21 cellular contexts compared by ENCODE assay signal in genomic region chr2:85189606-85190270, GRCh38. TPM values are rescaled to one million over a fixed set of nuclear protein-coding genes. Genes with fewer than 3 reads are reported as not detected.
A peak's percentile ranks its signal among the peaks of the same experiment; 100 is the strongest.
DNase-seq lines count a peak whose midpoint lies in the region; ATAC-seq and TF ChIP-seq lines count a peak whose summit lies in the region.
"Had no signal": no experiment of that assay in that cellular context is flagged by ENCODE, and none has a peak within 500 bp of the region (broad histone marks: within the 10 kb centered on the region; RNA-seq: fewer than 3 reads in every experiment).

No MANE protein-coding gene starts in this region.

- intact Hi-C loops in left lung (cut with DNase I) (no loop called here), posterior cingulate gyrus (cut with DNase I) (no loop called here)

- H3K4me3 ChIP-seq in left lung: no peak overlapping the region
- H3K4me3 ChIP-seq: esophagus squamous epithelium, ovary had no signal

- H3K9me3 ChIP-seq in left lung: no peaks in the 10 kb centered on the region
- H3K9me3 ChIP-seq: esophagus squamous epithelium, ovary had no signal

- H3K4me1 ChIP-seq in left lung: peaks cover 0 to 6% of the 10 kb centered on the region in 2 donors

- DNase-seq in G401 (ENCODE audit: low spot score) (peak; percentile 28), cerebellum (ENCODE audit: low spot score) (peak; percentile 26), left lung (no peak), posterior cingulate gyrus (peak in 9 of 10 donors; percentile 6 to 84 (median 22)), NCI-H1092 treated with DMSO at 0.1 percent for 48 hours (lab: John Stamatoyannopoulos, UW) (no peak)
- no peak for DNase-seq in activated CD4-positive, CD25-positive, alpha-beta regulatory T cell treated with anti-CD3 and anti-CD28 coated beads, Interleukin-2, amount 50 U/mL, for 72 hours
- DNase-seq: activated B cell treated with CpG ODN at 0.5 μM for 24 hours; activated CD4-positive, alpha-beta memory T cell treated with anti-CD3 and anti-CD28 coated beads, Interleukin-2, amount 10 ng/mL, durations not matched to agents 7 days and 5 days; activated gamma-delta T cell treated with Interleukin-2 at 50 U/mL for 16 hours; effector memory CD4-positive, alpha-beta T cell; esophagus squamous epithelium; NCI-H2081; NCI-H446; NK-92 treated with Interleukin-12 subunit alpha and Interleukin-12 subunit beta, amount 100 ng/mL, for 24 hours; ovary; RPMI8226; stimulated activated CD4-positive, alpha-beta T cell treated with anti-CD3 and anti-CD28 coated beads, Interleukin-1b, Interleukin-23, amount 100 ng/mL, for 48 hours; stimulated activated naive CD4-positive, alpha-beta T cell had no signal

- H3K36me3 ChIP-seq in left lung: no peaks in the 10 kb centered on the region
- H3K36me3 ChIP-seq: esophagus squamous epithelium, ovary had no signal

- in situ Hi-C loops in G401 (cut with HindIII; ENCODE audit: low sequenced_read_pairs): no loop called here

- peak; percentile 48 for ATAC-seq in left lung
- ATAC-seq in GM21515 (IDR thresholded peaks at IDR 0.05; ENCODE audit: unreplicated experiment): no peak
- ATAC-seq in GM18498 (IDR thresholded peaks at IDR 0.05; ENCODE audit: unreplicated experiment): no peak

- no peak overlapping the region for H3K27ac ChIP-seq in left lung
- H3K27ac ChIP-seq: esophagus squamous epithelium, ovary, SK-N-MC had no signal

- no peak for TF ChIP-seq CTCF in left lung (IDR thresholded peaks at IDR 0.05)

- H3K27me3 ChIP-seq in left lung: no peaks in the 10 kb centered on the region
- H3K27me3 ChIP-seq: esophagus squamous epithelium, ovary had no signal

RNA-seq across cellular contexts. Expression of gene TCF7L1, which starts 56.5 kb away (rescaled TPM):
- 0.37 and 0.44 TPM in 2 replicates for total RNA-seq in G401 (2014; rRNA removed; shearing (Covaris generic))
- 8.5 TPM for total RNA-seq in cerebellum
- 10 to 100 TPM; 16.4 to 17.7 TPM for total RNA-seq in left lung

Comparison
In these comparisons a context has a peak if more than half of its experiments do, and no peak if none do; other contexts are left out.
1. DNase-seq: peak in G401 (single experiment), cerebellum (single experiment) and posterior cingulate gyrus (9 of 10); none in left lung (0 of 2), activated CD4-positive, CD25-positive, alpha-beta regulatory T cell treated with anti-CD3 and anti-CD28 coated beads, Interleukin-2, amount 50 U/mL, for 72 hours (single experiment) and NCI-H1092 treated with DMSO at 0.1 percent for 48 hours (single experiment).